In genomic region chr12:87827638-87828264, GRCh38 we compare ENCODE assay signal across 16 cellular contexts.
A peak's percentile ranks its signal among the peaks of the same experiment; 100 is the strongest.
DNase-seq lines count a peak whose midpoint lies in the region; ATAC-seq and TF ChIP-seq lines count a peak whose summit lies in the region.
"Had no signal": no experiment of that assay in that cellular context is flagged by ENCODE, and none has a peak within 500 bp of the region (broad histone marks: within the 10 kb centered on the region; RNA-seq: fewer than 3 reads in every experiment).

No MANE protein-coding gene starts in this region.

- ATAC-seq in RWPE2 (ENCODE audit: low read depth) (peak; percentile 98), GM21526 (IDR thresholded peaks at IDR 0.05; ENCODE audit: low FRiP score, unreplicated experiment) (no peak)
- ATAC-seq in CD8-positive, alpha-beta T cell = no peak

- H3K4me3 ChIP-seq in RWPE2 (ENCODE audit: severe bottlenecking) (no peak overlapping the region), fibroblast of lung (replicated peaks in 1 of 4; ENCODE audit: control extremely low read depth in 1 of 4, insufficient read depth in 1 of 4, low read depth in 3 of 4, low read length in 4 of 4) (no peak overlapping the region), WERI-Rb-1 (ENCODE audit: low read depth, low read length) (no peak overlapping the region)
- no peak overlapping the region for H3K4me3 ChIP-seq in CD8-positive, alpha-beta T cell (ENCODE audit: low read depth, low read length)
- H3K4me3 ChIP-seq: SJCRH30, suprapubic skin had no signal

- no peaks in the 10 kb centered on the region for H4K20me1 ChIP-seq in fibroblast of lung (ENCODE audit: control insufficient read depth, extremely low read depth, insufficient read depth, low read length)

- no peaks in the 10 kb centered on the region for H3K27me3 Mint-ChIP-seq in osteocyte (ENCODE audit: unreplicated experiment)
- no peaks in the 10 kb centered on the region for H3K27me3 Mint-ChIP-seq in CD8-positive, alpha-beta T cell (ENCODE audit: low read depth)
- H3K27me3 Mint-ChIP-seq: activated B cell treated with CpG ODN at 0.5 μM for 24 hours; CD8-positive, alpha-beta memory T cell had no signal

- H3K9me3 Mint-ChIP-seq in osteocyte (ENCODE audit: unreplicated experiment) = no peaks in the 10 kb centered on the region
- no peaks in the 10 kb centered on the region for H3K9me3 Mint-ChIP-seq in CD8-positive, alpha-beta T cell
- H3K9me3 Mint-ChIP-seq: activated B cell treated with CpG ODN at 0.5 μM for 24 hours had no signal

- H3K27ac Mint-ChIP-seq in osteocyte (ENCODE audit: unreplicated experiment) = peak overlapping the region; percentile 61
- no peak overlapping the region for H3K27ac Mint-ChIP-seq in CD8-positive, alpha-beta T cell
- H3K27ac Mint-ChIP-seq: activated B cell treated with CpG ODN at 0.5 μM for 24 hours; CD8-positive, alpha-beta memory T cell had no signal

- no peaks in the 10 kb centered on the region for H3K79me2 ChIP-seq in fibroblast of lung (ENCODE audit: control insufficient read depth, insufficient read depth, low read length)

- H3K9me3 ChIP-seq in RWPE2 (ENCODE audit: severe bottlenecking) (no peaks in the 10 kb centered on the region), fibroblast of lung (ENCODE audit: control insufficient read depth, insufficient read depth, low read depth, low read length) (no peaks in the 10 kb centered on the region), WERI-Rb-1 (ENCODE audit: severe bottlenecking) (no peaks in the 10 kb centered on the region)
- H3K9me3 ChIP-seq in CD8-positive, alpha-beta T cell (ENCODE audit: low read length) = no peaks in the 10 kb centered on the region
- H3K9me3 ChIP-seq: SJCRH30, suprapubic skin had no signal

- no peak for TF ChIP-seq CTCF in RWPE2 (IDR thresholded peaks at IDR 0.05; ENCODE audit: poor library complexity, severe bottlenecking)
- no peak for TF ChIP-seq CTCF in fibroblast of lung (conservative IDR thresholded peaks at IDR 0.05 in 1 of 2, IDR thresholded peaks at IDR 0.05 in 1 of 2; ENCODE audit: low read depth in 1 of 2, low read length in 2 of 2)
- no peak for TF ChIP-seq CTCF in osteocyte (IDR thresholded peaks at IDR 0.05)
- no peak for TF ChIP-seq CTCF in CD8-positive, alpha-beta T cell (IDR thresholded peaks at IDR 0.05)
- TF ChIP-seq CTCF in WERI-Rb-1 (IDR thresholded peaks at IDR 0.05; ENCODE audit: low read depth, low read length) = no peak

- no peak overlapping the region for H3K4me3 Mint-ChIP-seq in osteocyte (ENCODE audit: unreplicated experiment)
- H3K4me3 Mint-ChIP-seq in CD8-positive, alpha-beta T cell = no peak overlapping the region
- H3K4me3 Mint-ChIP-seq: activated B cell treated with CpG ODN at 0.5 μM for 24 hours; CD8-positive, alpha-beta memory T cell had no signal

- H2AFZ ChIP-seq in fibroblast of lung (ENCODE audit: low read length) = no peak overlapping the region

- peaks cover 38% of the 10 kb centered on the region for H3K4me1 Mint-ChIP-seq in osteocyte (ENCODE audit: unreplicated experiment)
- no peaks in the 10 kb centered on the region for H3K4me1 Mint-ChIP-seq in CD8-positive, alpha-beta T cell (ENCODE audit: low read depth)
- H3K4me1 Mint-ChIP-seq: activated B cell treated with CpG ODN at 0.5 μM for 24 hours; CD8-positive, alpha-beta memory T cell had no signal

- no peaks in the 10 kb centered on the region for H3K27me3 ChIP-seq in RWPE2 (ENCODE audit: insufficient read depth, poor library complexity, severe bottlenecking)
- H3K27me3 ChIP-seq in fibroblast of lung (ENCODE audit: control insufficient read depth, insufficient read depth, low read length) = no peaks in the 10 kb centered on the region
- H3K27me3 ChIP-seq in CD8-positive, alpha-beta T cell (ENCODE audit: insufficient read depth, low read length) = no peaks in the 10 kb centered on the region
- no peaks in the 10 kb centered on the region for H3K27me3 ChIP-seq in WERI-Rb-1 (ENCODE audit: insufficient read depth, low read depth, severe bottlenecking)
- H3K27me3 ChIP-seq: SJCRH30, suprapubic skin had no signal

- H3K4me2 ChIP-seq in fibroblast of lung (ENCODE audit: extremely low read depth, insufficient read depth, low read length) = no peak overlapping the region

- H3K27ac ChIP-seq in RWPE2 (ENCODE audit: poor library complexity, severe bottlenecking) = peak overlapping the region; percentile 7
- H3K27ac ChIP-seq in fibroblast of lung (ENCODE audit: insufficient read depth, low read length) = no peak overlapping the region
- no peak overlapping the region for H3K27ac ChIP-seq in CD8-positive, alpha-beta T cell (ENCODE audit: low read depth, low read length)
- H3K27ac ChIP-seq in WERI-Rb-1 = no peak overlapping the region
- H3K27ac ChIP-seq: SJCRH30, suprapubic skin had no signal

- H3K9ac ChIP-seq in fibroblast of lung (ENCODE audit: insufficient read depth, low read length) = no peak overlapping the region

- no peaks in the 10 kb centered on the region for H3K36me3 Mint-ChIP-seq in osteocyte (ENCODE audit: unreplicated experiment)
- no peaks in the 10 kb centered on the region for H3K36me3 Mint-ChIP-seq in CD8-positive, alpha-beta T cell
- H3K36me3 Mint-ChIP-seq: CD8-positive, alpha-beta memory T cell had no signal

- CTCF ChIA-PET in CD8-positive, alpha-beta T cell (lab: Charles Lee) = no interaction called here

- POLR2A ChIA-PET in CD8-positive, alpha-beta T cell (lab: Charles Lee) = no interaction called here

- peaks cover 11% of the 10 kb centered on the region for H3K4me1 ChIP-seq in RWPE2 (ENCODE audit: insufficient read depth, poor library complexity, severe bottlenecking)
- no peaks in the 10 kb centered on the region for H3K4me1 ChIP-seq in fibroblast of lung (ENCODE audit: control insufficient read depth, extremely low read depth, insufficient read depth, low read length)
- H3K4me1 ChIP-seq in CD8-positive, alpha-beta T cell (ENCODE audit: insufficient read depth, low read length) = no peaks in the 10 kb centered on the region
- H3K4me1 ChIP-seq: SJCRH30, suprapubic skin had no signal

- H3K36me3 ChIP-seq in RWPE2 (ENCODE audit: low read depth) (no peaks in the 10 kb centered on the region), fibroblast of lung (ENCODE audit: control insufficient read depth, insufficient read depth, low read length) (no peaks in the 10 kb centered on the region), WERI-Rb-1 (no peaks in the 10 kb centered on the region)
- no peaks in the 10 kb centered on the region for H3K36me3 ChIP-seq in CD8-positive, alpha-beta T cell (ENCODE audit: insufficient read depth, low read length)
- H3K36me3 ChIP-seq: SJCRH30, suprapubic skin had no signal

- intact Hi-C loops in CD8-positive, alpha-beta T cell (cut with DNase I, micrococcal nuclease) = no loop called here

- peak; percentile 52 for DNase-seq in H4 (ENCODE audit: low spot score)
- no peak for DNase-seq in RWPE2 (ENCODE audit: low spot score)
- peak; percentile 59 to 88 for DNase-seq in fibroblast of lung (ENCODE audit: low read depth in 2 of 2)
- no peak for DNase-seq in osteocyte (ENCODE audit: extremely low spot score, unreplicated experiment)
- no peak for DNase-seq in CD8-positive, alpha-beta T cell
- no peak for DNase-seq in epidermal melanocyte (ENCODE audit: insufficient read length, low spot score)
- no peak for DNase-seq in WERI-Rb-1
- DNase-seq: activated B cell treated with CpG ODN at 0.5 μM for 24 hours; activated T-cell treated with anti-CD3 and anti-CD28 coated beads, Interleukin-2, amount 50 U/mL, for 1 hour; aorta; CD8-positive, alpha-beta memory T cell; NCI-H1092 treated with DMSO at 0.1 percent for 48 hours; NCI-H510A treated with DMSO at 0.1 percent for 48 hours; SJCRH30 had no signal

Comparison
In these comparisons a context has a peak if more than half of its experiments do, and no peak if none do; other contexts are left out.
1. DNase-seq: peak in H4 (single experiment) and fibroblast of lung (2 of 2); none in RWPE2 (single experiment), osteocyte (single experiment), CD8-positive, alpha-beta T cell (0 of 7), epidermal melanocyte (single experiment) and WERI-Rb-1 (single experiment).